Comparison of ENCODE assay signal across 11 cellular contexts in genomic region chr2:43135583-43135982, GRCh38.
DNase-seq lines count a peak whose midpoint lies in the region; ATAC-seq and FAIRE-seq lines count a peak whose summit lies in the region.
"Had no signal": no experiment of that assay in that cellular context is flagged by ENCODE, and none has a peak within 500 bp of the region (broad histone marks: within the 10 kb centered on the region; RNA-seq: fewer than 3 reads in every experiment).

No MANE protein-coding gene starts in this region.

- peak overlapping the region; percentile 43 to 88 for H3K27ac ChIP-seq in small intestine (ENCODE audit: low read depth in 1 of 2, low read length in 1 of 2)
- H3K27ac ChIP-seq: brain microvascular endothelial cell, thoracic aorta had no signal

- DNase-seq in activated CD4-positive, alpha-beta T cell treated with anti-CD3 and anti-CD28 coated beads for 36 hours, result peak; percentile 16
- no peak for DNase-seq in activated CD4-positive, alpha-beta T cell treated with anti-CD3 and anti-CD28 coated beads, Interleukin-2, amount 50 U/mL, for 1 hour
- no peak for DNase-seq in T-helper 17 cell
- peak; percentile 46 for DNase-seq in left ventricle myocardium superior
- no peak for DNase-seq in small intestine
- DNase-seq in cerebellar cortex (ENCODE audit: low spot score), result no peak
- no peak for DNase-seq in pons (ENCODE audit: low spot score)
- no peak for DNase-seq in NCI-H2171 treated with DMSO at 0.1 percent for 48 hours (lab: John Stamatoyannopoulos, UW)
- DNase-seq: brain microvascular endothelial cell, NCI-H1694 treated with DMSO at 0.1 percent for 48 hours had no signal

- H3K4me1 Mint-ChIP-seq in activated CD4-positive, alpha-beta T cell treated with anti-CD3 and anti-CD28 coated beads for 36 hours, result peaks cover 94% of the 10 kb centered on the region
- peaks cover 72% of the 10 kb centered on the region for H3K4me1 Mint-ChIP-seq in T-helper 17 cell

- POLR2A ChIA-PET in activated CD4-positive, alpha-beta T cell treated with anti-CD3 and anti-CD28 coated beads for 36 hours (lab: Charles Lee), result interaction anchor here (1.5 to 2.2 kb wide), 2 partner anchors 14 to 91 kb away, joined by 4 to 7 read pairs; partner anchors contain the start of gene ZFP36L2

- no peaks in the 10 kb centered on the region for H3K36me3 ChIP-seq in small intestine (ENCODE audit: control insufficient read depth in 2 of 2, insufficient read depth in 2 of 2, low read length in 2 of 2)
- H3K36me3 ChIP-seq: brain microvascular endothelial cell, thoracic aorta had no signal

- H3K4me1 ChIP-seq in small intestine (ENCODE audit: control insufficient read depth in 2 of 2, insufficient read depth in 1 of 2, low read depth in 1 of 2, low read length in 1 of 2), result peaks cover 28 to 29% of the 10 kb centered on the region in 2 donors

- H3K9me3 ChIP-seq in T-helper 17 cell (ENCODE audit: control insufficient read depth, low read length, poor library complexity, severe bottlenecking) (no peaks in the 10 kb centered on the region), small intestine (ENCODE audit: control insufficient read depth, low read depth) (no peaks in the 10 kb centered on the region)
- H3K9me3 ChIP-seq: thoracic aorta had no signal

- H3K4me3 ChIP-seq in small intestine (ENCODE audit: low read depth in 1 of 2, low read length in 2 of 2), result no peak overlapping the region
- H3K4me3 ChIP-seq: thoracic aorta had no signal

- H3K27me3 Mint-ChIP-seq in activated CD4-positive, alpha-beta T cell treated with anti-CD3 and anti-CD28 coated beads for 36 hours, result no peaks in the 10 kb centered on the region
- H3K27me3 Mint-ChIP-seq in T-helper 17 cell, result no peaks in the 10 kb centered on the region

- CTCF ChIA-PET in activated CD4-positive, alpha-beta T cell treated with anti-CD3 and anti-CD28 coated beads for 36 hours (lab: Charles Lee), result interaction anchor here (0.6 to 16.9 kb wide), 8 partner anchors 13 to 93 kb away, joined by 3 to 239 read pairs (median 4); partner anchors contain the start of gene ZFP36L2

- peaks cover 12% of the 10 kb centered on the region for H3K36me3 Mint-ChIP-seq in activated CD4-positive, alpha-beta T cell treated with anti-CD3 and anti-CD28 coated beads for 36 hours (ENCODE audit: low read depth)
- no peaks in the 10 kb centered on the region for H3K36me3 Mint-ChIP-seq in T-helper 17 cell (ENCODE audit: low read depth)

- no peaks in the 10 kb centered on the region for H3K9me3 Mint-ChIP-seq in activated CD4-positive, alpha-beta T cell treated with anti-CD3 and anti-CD28 coated beads for 36 hours (ENCODE audit: low read depth)

- no peak for ATAC-seq in activated CD4-positive, alpha-beta T cell treated with anti-CD3 and anti-CD28 coated beads for 36 hours
- ATAC-seq in T-helper 17 cell (no peak), left ventricle myocardium superior (no peak)

- no peaks in the 10 kb centered on the region for H3K27me3 ChIP-seq in small intestine (ENCODE audit: control insufficient read depth in 2 of 2, insufficient read depth in 2 of 2, low read length in 2 of 2)
- H3K27me3 ChIP-seq: brain microvascular endothelial cell had no signal

- no peak for FAIRE-seq in small intestine (lab: Jason Lieb, UNC)

- intact Hi-C loops in activated CD4-positive, alpha-beta T cell treated with anti-CD3 and anti-CD28 coated beads for 36 hours (cut with DNase I, micrococcal nuclease), result loop anchor here (2.0 to 10.0 kb wide), 2 partner anchors 13 to 289 kb away; no protein-coding TSS in a partner anchor
- intact Hi-C loops in left ventricle myocardium superior (cut with micrococcal nuclease), result loop anchor here (10.0 kb wide), 2 partner anchors 89 to 349 kb away; partner anchors contain the start of gene ZFP36L2

- H3K4me3 Mint-ChIP-seq in activated CD4-positive, alpha-beta T cell treated with anti-CD3 and anti-CD28 coated beads for 36 hours, result peak overlapping the region; percentile 64
- H3K4me3 Mint-ChIP-seq in T-helper 17 cell, result peak overlapping the region; percentile 82

- 83 to 86% (median 85%) methylated on average over 6 of the region's 6 CpGs for WGBS in small intestine, 3 donors

- H3K27ac Mint-ChIP-seq in activated CD4-positive, alpha-beta T cell treated with anti-CD3 and anti-CD28 coated beads for 36 hours, result peak overlapping the region; percentile 95
- H3K27ac Mint-ChIP-seq in T-helper 17 cell, result peak overlapping the region; percentile 99

Comparison
In these comparisons a context has a peak if more than half of its experiments do, and no peak if none do; other contexts are left out.
1. DNase-seq: peak in activated CD4-positive, alpha-beta T cell treated with anti-CD3 and anti-CD28 coated beads for 36 hours (single experiment) and left ventricle myocardium superior (single experiment); none in activated CD4-positive, alpha-beta T cell treated with anti-CD3 and anti-CD28 coated beads, Interleukin-2, amount 50 U/mL, for 1 hour (single experiment), T-helper 17 cell (0 of 3), small intestine (single experiment), cerebellar cortex (single experiment), pons (single experiment) and NCI-H2171 treated with DMSO at 0.1 percent for 48 hours (single experiment).